In the genomic region with DNA sequence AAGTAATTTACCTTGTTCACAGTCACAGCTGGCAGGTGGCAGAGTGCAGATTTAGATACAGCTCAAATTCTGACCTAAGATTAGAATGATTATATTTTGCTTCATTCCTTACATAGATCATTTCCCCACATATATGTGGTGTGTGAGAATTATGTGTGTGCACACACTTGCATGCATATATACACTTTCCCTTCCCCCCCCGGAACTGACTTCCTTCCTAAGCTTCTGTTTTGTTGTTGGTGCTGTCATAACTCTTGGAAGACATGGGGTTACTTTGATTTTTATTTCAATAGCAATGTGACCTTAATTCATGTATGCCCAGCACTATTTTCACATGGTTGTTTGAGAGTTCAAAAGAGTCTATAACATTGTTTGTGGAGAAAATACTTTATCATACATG, we compare ENCODE assay signal across 18 cellular contexts.
A peak's percentile ranks its signal among the peaks of the same experiment; 100 is the strongest.
DNase-seq lines count a peak whose midpoint lies in the region; ATAC-seq, FAIRE-seq and TF ChIP-seq lines count a peak whose summit lies in the region.
"Had no signal": no experiment of that assay in that cellular context is flagged by ENCODE, and none has a peak within 500 bp of the region (broad histone marks: within the 10 kb centered on the region; RNA-seq: fewer than 3 reads in every experiment).

No MANE protein-coding gene starts in this region.

- peaks cover 22% of the 10 kb centered on the region for H3K4me1 Mint-ChIP-seq in T-helper 1 cell treated with Interleukin-12 subunit alpha and Interleukin-12 subunit beta and Interleukin-4 antibody, amounts not matched to agents 30 μg/mL and 1 μg/mL, for 36 hours (ENCODE audit: low read depth)

- peak overlapping the region in 9 of 11 experiments; percentile 25 to 74 (median 66); a peak in 16 of 22 replicates for H3K27ac ChIP-seq in BLaER1 treated with 17β-estradiol and CSF1 and Interleukin-3, amounts not matched to agents 10 nM and 100 nM
- H3K27ac ChIP-seq in aorta (ENCODE audit: low read depth in 1 of 2, low read length in 2 of 2) = no peak overlapping the region
- H3K27ac ChIP-seq: Peyer's patch had no signal

- no peaks in the 10 kb centered on the region for H3K36me3 ChIP-seq in BLaER1 treated with 17β-estradiol and CSF1 and Interleukin-3, amounts not matched to agents 10 nM and 100 nM
- H3K36me3 ChIP-seq in aorta (ENCODE audit: control insufficient read depth in 1 of 2, insufficient read depth in 2 of 2, low read length in 1 of 2) = no peaks in the 10 kb centered on the region
- H3K36me3 ChIP-seq: HAP-1, Peyer's patch had no signal

- no peak for TF ChIP-seq POLR2A in GM12891 (IDR thresholded peaks at IDR 0.05; ENCODE audit: low read depth, low read length)

- peaks cover 0 to 1% (median 0%) of the 10 kb centered on the region in 11 experiments; a peak in 2 of 22 replicates for H3K9me3 ChIP-seq in BLaER1 treated with 17β-estradiol and CSF1 and Interleukin-3, amounts not matched to agents 10 nM and 100 nM (replicated peaks in 1 of 11)
- H3K9me3 ChIP-seq in aorta (ENCODE audit: control insufficient read depth, low read length) = no peaks in the 10 kb centered on the region
- H3K9me3 ChIP-seq: HAP-1, Peyer's patch had no signal

- H3K4me2 ChIP-seq in BLaER1 treated with 17β-estradiol and CSF1 and Interleukin-3, amounts not matched to agents 10 nM and 100 nM = peak overlapping the region; percentile 45 to 72 (median 63)

- peaks cover 4% of the 10 kb centered on the region for H3K36me3 Mint-ChIP-seq in T-helper 1 cell treated with Interleukin-12 subunit alpha and Interleukin-12 subunit beta and Interleukin-4 antibody, amounts not matched to agents 30 μg/mL and 1 μg/mL, for 36 hours (ENCODE audit: low read depth)
- H3K36me3 Mint-ChIP-seq: CD4-positive, alpha-beta memory T cell had no signal

- DNase-seq in GM12891 (ENCODE audit: insufficient read length, low spot score) (no peak), left colon (peak in 1 of 2 donors; percentile 12), KG1 (lab: John Stamatoyannopoulos, UW) (no peak), aorta (no peak), NCI-H774 (lab: John Stamatoyannopoulos, UW) (no peak)
- DNase-seq: ACHN, AML-193, Calu3, Karpas-422, MM.1S, NCI-H1436 treated with DMSO at 0.1 percent for 48 hours, NCI-H2171 treated with DMSO at 0.1 percent for 48 hours, NCI-H748 treated with DMSO at 0.1 percent for 48 hours, Peyer's patch had no signal

- peak overlapping the region; percentile 38 for H3K4me3 Mint-ChIP-seq in T-helper 1 cell treated with Interleukin-12 subunit alpha and Interleukin-12 subunit beta and Interleukin-4 antibody, amounts not matched to agents 30 μg/mL and 1 μg/mL, for 36 hours

- peak; percentile 72 for ATAC-seq in left colon
- no peak for ATAC-seq in aorta (ENCODE audit: low FRiP score)

- 77 to 78% methylated on average over 1 of the region's 1 CpG for WGBS in aorta, 2 donors

- H3K27ac Mint-ChIP-seq in T-helper 1 cell treated with Interleukin-12 subunit alpha and Interleukin-12 subunit beta and Interleukin-4 antibody, amounts not matched to agents 30 μg/mL and 1 μg/mL, for 36 hours = peak overlapping the region; percentile 83

- peaks cover 27 to 49% (median 35%) of the 10 kb centered on the region in 10 experiments for H3K4me1 ChIP-seq in BLaER1 treated with 17β-estradiol and CSF1 and Interleukin-3, amounts not matched to agents 10 nM and 100 nM
- no peaks in the 10 kb centered on the region for H3K4me1 ChIP-seq in aorta (ENCODE audit: control insufficient read depth in 1 of 2, insufficient read depth in 2 of 2, low read length in 2 of 2)
- H3K4me1 ChIP-seq: HAP-1, Peyer's patch had no signal

- H3K27me3 ChIP-seq in BLaER1 treated with 17β-estradiol and CSF1 and Interleukin-3, amounts not matched to agents 10 nM and 100 nM = no peaks in the 10 kb centered on the region
- no peaks in the 10 kb centered on the region for H3K27me3 ChIP-seq in aorta (ENCODE audit: control insufficient read depth in 1 of 2, insufficient read depth in 2 of 2, low read length in 1 of 2)
- H3K27me3 ChIP-seq: Peyer's patch had no signal

- no peak for FAIRE-seq in GM12891 (lab: Jason Lieb, UNC)

- no peak overlapping the region for H3K4me3 ChIP-seq in BLaER1 treated with 17β-estradiol and CSF1 and Interleukin-3, amounts not matched to agents 10 nM and 100 nM
- no peak overlapping the region for H3K4me3 ChIP-seq in aorta (ENCODE audit: low read length in 2 of 2)
- H3K4me3 ChIP-seq: HAP-1, Peyer's patch had no signal

- no peaks in the 10 kb centered on the region for H4K20me1 ChIP-seq in BLaER1 treated with 17β-estradiol and CSF1 and Interleukin-3, amounts not matched to agents 10 nM and 100 nM

- H3K9me3 Mint-ChIP-seq in T-helper 1 cell treated with Interleukin-12 subunit alpha and Interleukin-12 subunit beta and Interleukin-4 antibody, amounts not matched to agents 30 μg/mL and 1 μg/mL, for 36 hours = peaks cover 3% of the 10 kb centered on the region
- H3K9me3 Mint-ChIP-seq: CD4-positive, alpha-beta memory T cell had no signal

- intact Hi-C loops in left colon (cut with DNase I, micrococcal nuclease) (no loop called here), aorta (cut with DNase I) (no loop called here)

- H3K9ac ChIP-seq in BLaER1 treated with 17β-estradiol and CSF1 and Interleukin-3, amounts not matched to agents 10 nM and 100 nM = no peak overlapping the region

- no peaks in the 10 kb centered on the region for H3K27me3 Mint-ChIP-seq in T-helper 1 cell treated with Interleukin-12 subunit alpha and Interleukin-12 subunit beta and Interleukin-4 antibody, amounts not matched to agents 30 μg/mL and 1 μg/mL, for 36 hours (ENCODE audit: low read depth)

TF ChIP-seq in GM12891, 5 proteins besides CTCF, POLR2A, EP300 and RAD21:
- TF ChIP-seq TAF1 (IDR thresholded peaks at IDR 0.05; ENCODE audit: low read depth, low read length) (no peak), POU2F2 (IDR thresholded peaks at IDR 0.05; ENCODE audit: low read depth, low read length) (no peak), PAX5 (IDR thresholded peaks at IDR 0.05; ENCODE audit: insufficient read depth, low read length, severe bottlenecking) (no peak), SPI1 (IDR thresholded peaks at IDR 0.05; ENCODE audit: low read depth, low read length) (0 out of 2 replicates have a peak, but pooled peaks have one; percentile 2)

Comparison
In these comparisons a context has a peak if more than half of its experiments do, and no peak if none do; other contexts are left out.
1. H3K27ac ChIP-seq: peak in BLaER1 treated with 17β-estradiol and CSF1 and Interleukin-3, amounts not matched to agents 10 nM and 100 nM (9 of 11); none in aorta (0 of 2).